In genomic region chr17:37082461-37082860, GRCh38 we compare ENCODE assay signal across 30 cellular contexts.
A peak's percentile ranks its signal among the peaks of the same experiment; 100 is the strongest.
DNase-seq lines count a peak whose midpoint lies in the region; ATAC-seq, FAIRE-seq and TF ChIP-seq lines count a peak whose summit lies in the region.
"Had no signal": no experiment of that assay in that cellular context is flagged by ENCODE, and none has a peak within 500 bp of the region (broad histone marks: within the 10 kb centered on the region; RNA-seq: fewer than 3 reads in every experiment).

No MANE protein-coding gene starts in this region.

- BruUV-seq in HepG2 (replicated peaks; lab: Mats Ljungman, UMichigan): no TSS peak
- BruUV-seq in K562 (replicated peaks; lab: Mats Ljungman, UMichigan): no TSS peak

- H2AFZ ChIP-seq in HepG2 (ENCODE audit: low read length): no peak overlapping the region
- no peak overlapping the region for H2AFZ ChIP-seq in K562 (ENCODE audit: low read depth, low read length)

- H3K9ac ChIP-seq in HepG2 (ENCODE audit: insufficient read depth, low read depth, low read length) (no peak overlapping the region), K562 (ENCODE audit: insufficient read depth in 1 of 2, low read depth in 2 of 2, low read length in 2 of 2) (no peak overlapping the region)
- H3K9ac ChIP-seq: SK-N-SH had no signal

- FAIRE-seq in HepG2 (lab: Jason Lieb, UNC) (no peak), K562 (lab: Jason Lieb, UNC) (no peak), frontal cortex (lab: Jason Lieb, UNC) (no peak)
- FAIRE-seq: GM18507, keratinocyte had no signal

- in situ Hi-C loops in HepG2 (cut with HindIII; ENCODE audit: extremely low pct_ligation_motif_present, low pct_unique_long_range_greater_than_20kb): no loop called here
- in situ Hi-C loops in K562 (cut with MboI): no loop called here

- H3K27me3 ChIP-seq in HepG2 (ENCODE audit: control insufficient read depth in 1 of 2, insufficient read depth in 2 of 2, low read length in 2 of 2) (no peaks in the 10 kb centered on the region), right lobe of liver (no peaks in the 10 kb centered on the region), K562 (ENCODE audit: control insufficient read depth in 2 of 2, insufficient read depth in 2 of 2, low read length in 2 of 2) (no peaks in the 10 kb centered on the region)
- H3K27me3 ChIP-seq: esophagus muscularis mucosa, gastrocnemius medialis had no signal

- TF ChIP-seq CTCF in HepG2 (CRISPR knock-in tag; IDR thresholded peaks at IDR 0.05): no peak
- no peak for TF ChIP-seq CTCF in right lobe of liver (IDR thresholded peaks at IDR 0.05)
- 0 out of 6 replicates have a peak, but pooled peaks of 1 of the 3 experiments have one; percentile 6 for TF ChIP-seq CTCF in K562 (IDR thresholded peaks at IDR 0.05 in 2 of 3, conservative IDR thresholded peaks at IDR 0.05 in 1 of 3; ENCODE audit: insufficient read depth in 2 of 3, low read depth in 1 of 3, low read length in 3 of 3)

- no peak overlapping the region for H3K4me2 ChIP-seq in HepG2 (ENCODE audit: low read depth, low read length)
- no peak overlapping the region for H3K4me2 ChIP-seq in K562 (ENCODE audit: insufficient read depth, low read length)
- H3K4me2 ChIP-seq: SK-N-SH had no signal

- intact Hi-C loops in HepG2 (cut with micrococcal nuclease; ENCODE audit: unreplicated experiment): no loop called here
- intact Hi-C loops in right lobe of liver (cut with DNase I): no loop called here
- intact Hi-C loops in K562 (cut with micrococcal nuclease): no loop called here

- DNase-seq in HepG2 (ENCODE audit: low spot score): no peak
- no peak for DNase-seq in right lobe of liver
- DNase-seq in K562 (ENCODE audit: extremely low read depth in 1 of 4, low spot score in 3 of 4): no peak
- DNase-seq in left lobe of liver (ENCODE audit: low spot score): no peak
- DNase-seq in cerebellum (ENCODE audit: low spot score): no peak
- no peak for DNase-seq in frontal cortex (ENCODE audit: low spot score in 2 of 2)
- DNase-seq in dedifferentiated amniotic fluid mesenchymal stem cell (ENCODE audit: extremely low spot score): no peak
- no peak for DNase-seq in activated CD8-positive, alpha-beta memory T cell treated with anti-CD3 and anti-CD28 coated beads for 24 hours
- DNase-seq: activated CD4-positive, alpha-beta memory T cell treated with anti-CD3 and anti-CD28 coated beads for 36 hours; activated effector memory CD4-positive, alpha-beta T cell treated with Interleukin-2 at 50 U/mL for 16 hours; activated naive CD8-positive, alpha-beta T cell treated with anti-CD3 and anti-CD28 coated beads, Interleukin-2, amount 10 ng/mL, durations not matched to agents 7 days and 5 days; CD8-positive, alpha-beta T cell; DMS53; effector CD8-positive, alpha-beta T cell; gastrocnemius medialis; GDM1; hypothalamus; lower lobe of right lung; mucosa of descending colon; NCI-H187 treated with DMSO at 0.1 percent for 48 hours; NCI-H526; psoas muscle; SK-N-SH; stimulated activated CD8-positive, alpha-beta memory T cell treated with anti-CD3 and anti-CD28 coated beads, Interleukin-4, amount 100 ng/mL, for 48 hours; T-helper 9 cell had no signal

- ATAC-seq in HepG2 (peak; percentile 49), right lobe of liver (no peak), K562 (peak; percentile 34), left lobe of liver (peak; percentile 31)
- ATAC-seq: activated CD4-positive, CD25-positive, alpha-beta regulatory T cell treated with anti-CD3 and anti-CD28 coated beads, Interleukin-2, amount 50 U/mL, for 24 hours; CD8-positive, alpha-beta T cell; gastrocnemius medialis; mucosa of descending colon had no signal

- 75% methylated on average over 4 of the region's 5 CpGs for WGBS in HepG2 (ENCODE audit: low lambda C conversion rate)
- WGBS in right lobe of liver (ENCODE audit: insufficient coverage, low coverage, low lambda C conversion rate, missing lambda C conversion rate): no CpG with 5 or more reads among the region's 5 CpGs
- WGBS in K562 (ENCODE audit: insufficient coverage, low coverage, missing lambda C conversion rate): 50% methylated on average over 5 of the region's 5 CpGs

- TF ChIP-seq EP300 in HepG2 (IDR thresholded peaks at IDR 0.05; ENCODE audit: low read depth in 2 of 2, low read length in 2 of 2) (no peak), HepG2 (CRISPR knock-in tag; IDR thresholded peaks at IDR 0.05; ENCODE audit: borderline replicate concordance) (no peak), K562 (IDR thresholded peaks at IDR 0.05; ENCODE audit: low read length) (no peak)

- TF ChIP-seq RAD21 in HepG2 (CRISPR knock-in tag; IDR thresholded peaks at IDR 0.05) (no peak), K562 (CRISPR knock-in tag; conservative IDR thresholded peaks at IDR 0.05 in 1 of 2, IDR thresholded peaks at IDR 0.05 in 1 of 2) (no peak)

- no peaks in the 10 kb centered on the region for H3K79me2 ChIP-seq in HepG2 (ENCODE audit: insufficient read depth, low read length)
- H3K79me2 ChIP-seq in K562 (ENCODE audit: control insufficient read depth, insufficient read depth, low read length): no peaks in the 10 kb centered on the region

- POLR2A ChIA-PET in HepG2 (lab: Yijun Ruan, JAX): no interaction called here
- POLR2A ChIA-PET in K562 (lab: Yijun Ruan, JAX): interaction anchor here (1.5 to 1.6 kb wide), 2 partner anchors 11 to 16 kb away, joined by 4 to 5 read pairs; no protein-coding TSS in a partner anchor

- H3K9me1 ChIP-seq in K562 (ENCODE audit: control insufficient read depth, insufficient read depth, low read length): no peaks in the 10 kb centered on the region

- H3K27ac ChIP-seq in HepG2 (ENCODE audit: extremely low read length, insufficient read depth, low read length) (no peak overlapping the region), right lobe of liver (no peak overlapping the region), K562 (ENCODE audit: extremely low read depth, low read depth, low read length) (no peak overlapping the region)
- H3K27ac ChIP-seq: 22Rv1, esophagus muscularis mucosa, gastrocnemius medialis, lower lobe of right lung, psoas muscle had no signal

- no peak for TF ChIP-seq POLR2A in HepG2 (IDR thresholded peaks at IDR 0.05; ENCODE audit: insufficient read depth in 1 of 2, low read depth in 2 of 2, low read length in 2 of 2)
- TF ChIP-seq POLR2A in right lobe of liver (IDR thresholded peaks at IDR 0.05): no peak
- TF ChIP-seq POLR2A in K562 (conservative IDR thresholded peaks at IDR 0.05): no peak

- H3K9me3 ChIP-seq in HepG2 (ENCODE audit: low read length) (no peaks in the 10 kb centered on the region), right lobe of liver (no peaks in the 10 kb centered on the region), K562 (replicated peaks; ENCODE audit: control insufficient read depth, insufficient read depth, low read depth, low read length) (no peaks in the 10 kb centered on the region)
- H3K9me3 ChIP-seq: gastrocnemius medialis, mucosa of descending colon, psoas muscle, SK-N-SH had no signal

- peaks cover 5 to 21% of the 10 kb centered on the region in 2 experiments for H3K36me3 ChIP-seq in HepG2 (replicated peaks in 1 of 2; ENCODE audit: control insufficient read depth in 1 of 2, insufficient read depth in 2 of 2, low read length in 2 of 2)
- peaks cover 0 to 24% (median 4%) of the 10 kb centered on the region in 4 donors for H3K36me3 ChIP-seq in right lobe of liver
- peaks cover 31% of the 10 kb centered on the region; the same call in 2 of the 3 replicates for H3K36me3 ChIP-seq in K562 (ENCODE audit: control insufficient read depth, insufficient read depth, low read length)

- H4K20me1 ChIP-seq in HepG2 (ENCODE audit: insufficient read depth, low read length) (no peaks in the 10 kb centered on the region), K562 (replicated peaks; ENCODE audit: control insufficient read depth, insufficient read depth, low read length) (no peaks in the 10 kb centered on the region)

- peaks cover 13% of the 10 kb centered on the region for H3K4me1 ChIP-seq in HepG2 (ENCODE audit: insufficient read depth, low read length)
- no peaks in the 10 kb centered on the region for H3K4me1 ChIP-seq in right lobe of liver
- no peaks in the 10 kb centered on the region; a peak in 1 of 5 replicates for H3K4me1 ChIP-seq in K562 (replicated peaks in 1 of 2; ENCODE audit: control insufficient read depth in 2 of 2, insufficient read depth in 2 of 2, low read length in 2 of 2)
- H3K4me1 ChIP-seq: esophagus muscularis mucosa, gastrocnemius medialis, lower lobe of right lung, psoas muscle had no signal

- CTCF ChIA-PET in HepG2 (lab: Yijun Ruan, JAX; ENCODE audit: low intra/inter-chr PET ratio, low total read pairs): no interaction called here
- CTCF ChIA-PET in K562 (lab: Yijun Ruan, JAX; ENCODE audit: low intra/inter-chr PET ratio): no interaction called here

- H3K4me3 ChIP-seq in HepG2 (replicated peaks in 1 of 3; ENCODE audit: insufficient read depth in 1 of 3, low read depth in 2 of 3, low read length in 3 of 3) (no peak overlapping the region), right lobe of liver (no peak overlapping the region), K562 (no peak overlapping the region)
- H3K4me3 ChIP-seq: esophagus muscularis mucosa, gastrocnemius medialis, lower lobe of right lung, mucosa of descending colon, psoas muscle had no signal

TF ChIP-seq in HepG2, 621 proteins besides CTCF, POLR2A, EP300 and RAD21 (continues in another document):
- peak; percentile 4 for TF ChIP-seq RBM22 (optimal IDR thresholded peaks at IDR 0.05; ENCODE audit: low read length)

TF ChIP-seq in K562, 482 proteins besides CTCF, POLR2A, EP300 and RAD21 (continues in another document):
- no peak for TF ChIP-seq U2AF1 (optimal IDR thresholded peaks at IDR 0.05; ENCODE audit: low read depth, low read length)
- no peak for TF ChIP-seq MTA3 (IDR thresholded peaks at IDR 0.05; ENCODE audit: borderline replicate concordance)
- TF ChIP-seq COPS2 (conservative IDR thresholded peaks at IDR 0.05): no peak
- no peak for TF ChIP-seq ZKSCAN3 (CRISPR knock-in tag; IDR thresholded peaks at IDR 0.05)
- TF ChIP-seq NRF1 (conservative IDR thresholded peaks at IDR 0.05 in 1 of 2, IDR thresholded peaks at IDR 0.05 in 1 of 2): no peak
- TF ChIP-seq THRAP3 (IDR thresholded peaks at IDR 0.05; ENCODE audit: borderline replicate concordance): no peak
- TF ChIP-seq ARID1B (IDR thresholded peaks at IDR 0.05): no peak
- TF ChIP-seq DIDO1 (tag; IDR thresholded peaks at IDR 0.05; ENCODE audit: low read depth): no peak
- no peak for TF ChIP-seq MEF2A (IDR thresholded peaks at IDR 0.05; ENCODE audit: control insufficient read depth, low read depth, low read length)
- no peak for TF ChIP-seq ZNF263 (CRISPR knock-in tag; IDR thresholded peaks at IDR 0.05; ENCODE audit: borderline replicate concordance)

Comparison
In these comparisons a context has a peak if more than half of its experiments do, and no peak if none do; other contexts are left out.
1. ATAC-seq: peak in HepG2 (single experiment), K562 (single experiment) and left lobe of liver (single experiment); none in right lobe of liver (0 of 4).
2. Of the 241 proteins assayed by ChIP-seq in both HepG2 and K562: peak only in HepG2: RBM22; only in K562: none; in both: none; in neither: 239; mixed calls (peak in some experiments, not most) for 1.